Comparison of ENCODE assay signal across 19 cellular contexts in the genomic region with DNA sequence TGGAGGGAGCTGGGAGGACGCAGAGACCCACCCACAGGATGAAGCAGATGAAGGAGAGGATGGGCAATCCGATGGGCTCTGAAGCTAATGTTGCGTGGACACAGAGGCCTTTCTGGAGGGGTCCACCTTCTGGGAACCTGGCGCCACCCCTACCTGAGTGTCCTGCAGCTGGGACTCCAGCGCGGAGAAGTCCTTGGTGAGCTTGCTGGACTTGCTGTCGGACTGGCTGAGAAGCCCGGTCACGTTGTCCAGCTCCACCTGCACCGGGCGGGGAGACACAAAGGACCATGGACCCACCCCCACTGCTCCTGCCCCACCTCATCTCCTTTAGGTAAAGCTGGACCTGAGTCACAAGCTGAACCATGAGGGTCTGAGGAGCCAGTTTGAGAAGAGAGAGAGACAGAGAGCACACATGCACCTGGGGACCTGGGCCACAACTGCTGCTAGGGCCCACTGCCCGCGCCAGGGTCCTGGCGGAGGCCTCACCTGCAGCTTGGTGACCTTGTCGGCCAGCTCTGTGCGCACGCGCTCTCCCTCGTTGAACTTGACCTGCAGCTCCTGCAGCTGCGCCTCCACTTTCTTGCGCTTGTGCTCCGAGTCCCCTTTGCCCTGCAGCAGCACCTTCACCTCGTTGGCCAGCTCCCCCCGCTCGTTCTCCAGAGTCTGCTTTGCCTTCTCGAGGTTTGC. TPM values are rescaled to one million over a fixed set of nuclear protein-coding genes. Genes with fewer than 3 reads are reported as not detected.
DNase-seq lines count a peak whose midpoint lies in the region; ATAC-seq and TF ChIP-seq lines count a peak whose summit lies in the region.
"Had no signal": no experiment of that assay in that cellular context is flagged by ENCODE, and none has a peak within 500 bp of the region (broad histone marks: within the 10 kb centered on the region; RNA-seq: fewer than 3 reads in every experiment).

No MANE protein-coding gene starts in this region.

- no peak overlapping the region for H2AFZ ChIP-seq in OCI-LY7 (ENCODE audit: low read length)
- H2AFZ ChIP-seq: neural progenitor cell had no signal

- H3K4me3 ChIP-seq in OCI-LY7 (ENCODE audit: low read depth, low read length, poor library complexity, severe bottlenecking) (no peak overlapping the region), gastroesophageal sphincter (no peak overlapping the region), BE2C (ENCODE audit: low read depth, low read length) (no peak overlapping the region)
- H3K4me3 ChIP-seq: cardiac muscle cell, neural progenitor cell, suprapubic skin had no signal

- no peak for TF ChIP-seq CTCF in OCI-LY7 (conservative IDR thresholded peaks at IDR 0.05; ENCODE audit: low read length)
- no peak for TF ChIP-seq CTCF in gastroesophageal sphincter (IDR thresholded peaks at IDR 0.05)
- TF ChIP-seq CTCF in BE2C (IDR thresholded peaks at IDR 0.05; ENCODE audit: low read depth, low read length), result no peak

- H3K27me3 ChIP-seq in gastroesophageal sphincter (no peaks in the 10 kb centered on the region), BE2C (no peaks in the 10 kb centered on the region)
- H3K27me3 ChIP-seq: cardiac muscle cell, neural progenitor cell, suprapubic skin had no signal

- peaks cover 63 to 73% of the 10 kb centered on the region in 2 donors for H3K36me3 Mint-ChIP-seq in activated naive CD4-positive, alpha-beta T cell treated with anti-CD3 and anti-CD28 coated beads, Interleukin-2, amount 50 U/mL, for 72 hours
- H3K36me3 Mint-ChIP-seq in stimulated activated memory B cell treated with anti-CD40 and anti-IgM and Interleukin-4, amounts not matched to agents 10 μg/mL and 1 μg/mL and 100 μg/mL, for 72 hours, result peaks cover 76% of the 10 kb centered on the region

- H3K4me1 Mint-ChIP-seq in stimulated activated memory B cell treated with anti-CD40 and anti-IgM and Interleukin-4, amounts not matched to agents 10 μg/mL and 1 μg/mL and 100 μg/mL, for 72 hours, result peaks cover 5% of the 10 kb centered on the region
- H3K4me1 Mint-ChIP-seq: neural progenitor cell had no signal

- H3K27ac Mint-ChIP-seq in activated naive CD4-positive, alpha-beta T cell treated with anti-CD3 and anti-CD28 coated beads, Interleukin-2, amount 50 U/mL, for 72 hours, result peak overlapping the region; percentile 55 to 77
- H3K27ac Mint-ChIP-seq in stimulated activated memory B cell treated with anti-CD40 and anti-IgM and Interleukin-4, amounts not matched to agents 10 μg/mL and 1 μg/mL and 100 μg/mL, for 72 hours, result peak overlapping the region; percentile 24
- H3K27ac Mint-ChIP-seq: activated T-helper 1 cell treated with anti-CD3 and anti-CD28 coated beads, Interleukin-12 subunit alpha, Interleukin-12 subunit beta, Interleukin-2, Interleukin-4 antibody, amounts not matched to agents 30 ng/mL and 10 ng/mL and 1 ng/mL, durations not matched to agents 14 hours and 24 hours and 36 hours; neural progenitor cell had no signal

- H3K9me3 Mint-ChIP-seq in activated naive CD4-positive, alpha-beta T cell treated with anti-CD3 and anti-CD28 coated beads, Interleukin-2, amount 50 U/mL, for 72 hours, result no peaks in the 10 kb centered on the region
- H3K9me3 Mint-ChIP-seq in stimulated activated memory B cell treated with anti-CD40 and anti-IgM and Interleukin-4, amounts not matched to agents 10 μg/mL and 1 μg/mL and 100 μg/mL, for 72 hours, result no peaks in the 10 kb centered on the region
- H3K9me3 Mint-ChIP-seq: activated T-helper 1 cell treated with anti-CD3 and anti-CD28 coated beads, Interleukin-12 subunit alpha, Interleukin-12 subunit beta, Interleukin-2, Interleukin-4 antibody, amounts not matched to agents 30 ng/mL and 10 ng/mL and 1 ng/mL, durations not matched to agents 14 hours and 24 hours and 36 hours had no signal

- TF ChIP-seq EP300 in gastroesophageal sphincter (IDR thresholded peaks at IDR 0.05), result no peak

- H3K27me3 Mint-ChIP-seq in stimulated activated memory B cell treated with anti-CD40 and anti-IgM and Interleukin-4, amounts not matched to agents 10 μg/mL and 1 μg/mL and 100 μg/mL, for 72 hours, result no peaks in the 10 kb centered on the region

- no peaks in the 10 kb centered on the region for H3K9me2 ChIP-seq in OCI-LY7 (ENCODE audit: insufficient read depth, low read length)

- no peak overlapping the region for H3K27ac ChIP-seq in OCI-LY7 (ENCODE audit: low read depth, low read length, poor library complexity, severe bottlenecking)
- peak overlapping the region in 3 of 4 donors; percentile 39 to 84 (median 40) for H3K27ac ChIP-seq in gastroesophageal sphincter
- H3K27ac ChIP-seq: cardiac muscle cell, neural progenitor cell, suprapubic skin had no signal

- BruUV-seq in OCI-LY7 (replicated peaks; lab: Mats Ljungman, UMichigan), result TSS peak; percentile 80

- no peak overlapping the region for H3K4me3 Mint-ChIP-seq in stimulated activated memory B cell treated with anti-CD40 and anti-IgM and Interleukin-4, amounts not matched to agents 10 μg/mL and 1 μg/mL and 100 μg/mL, for 72 hours
- H3K4me3 Mint-ChIP-seq: activated T-helper 1 cell treated with anti-CD3 and anti-CD28 coated beads, Interleukin-12 subunit alpha, Interleukin-12 subunit beta, Interleukin-2, Interleukin-4 antibody, amounts not matched to agents 30 ng/mL and 10 ng/mL and 1 ng/mL, durations not matched to agents 14 hours and 24 hours and 36 hours; neural progenitor cell had no signal

- WGBS in gastroesophageal sphincter (ENCODE audit: low coverage in 1 of 2), 2 donors, result 76 to 100% methylated on average over 5 of the region's 26 CpGs

- CTCF ChIA-PET in OCI-LY7 (lab: Charles Lee; ENCODE audit: unreplicated experiment), result no interaction called here

- H3K79me2 ChIP-seq in OCI-LY7 (ENCODE audit: insufficient read depth, low read depth, low read length), result no peaks in the 10 kb centered on the region

- H4K20me1 ChIP-seq in OCI-LY7 (ENCODE audit: insufficient read depth, low read length), result no peaks in the 10 kb centered on the region

- H3K4me1 ChIP-seq in OCI-LY7 (ENCODE audit: insufficient read depth, low read length, poor library complexity, severe bottlenecking), result no peaks in the 10 kb centered on the region
- H3K4me1 ChIP-seq in gastroesophageal sphincter, result peaks cover 0 to 13% (median 0%) of the 10 kb centered on the region in 3 donors
- H3K4me1 ChIP-seq in BE2C, result no peaks in the 10 kb centered on the region
- H3K4me1 ChIP-seq: neural progenitor cell, suprapubic skin had no signal

- TF ChIP-seq POLR2A in gastroesophageal sphincter (IDR thresholded peaks at IDR 0.05), result no peak

- H3K9me3 ChIP-seq in OCI-LY7 (ENCODE audit: low read length), result no peaks in the 10 kb centered on the region
- no peaks in the 10 kb centered on the region for H3K9me3 ChIP-seq in gastroesophageal sphincter
- H3K9me3 ChIP-seq in BE2C, result no peaks in the 10 kb centered on the region
- H3K9me3 ChIP-seq: suprapubic skin had no signal

- peak in 1 of 2 donors; percentile 5 for ATAC-seq in activated naive CD4-positive, alpha-beta T cell treated with anti-CD3 and anti-CD28 coated beads, Interleukin-2, amount 50 U/mL, for 72 hours
- ATAC-seq in gastroesophageal sphincter (no peak), left lobe of liver (no peak)
- no peak for ATAC-seq in stimulated activated memory B cell treated with anti-CD40 and anti-IgM and Interleukin-4, amounts not matched to agents 10 μg/mL and 1 μg/mL and 100 μg/mL, for 72 hours

- intact Hi-C loops in OCI-LY7 (cut with micrococcal nuclease; ENCODE audit: unreplicated experiment), result no loop called here

- DNase-seq in activated naive CD4-positive, alpha-beta T cell treated with anti-CD3 and anti-CD28 coated beads, Interleukin-2, amount 50 U/mL, for 72 hours (ENCODE audit: low spot score in 2 of 2), result no peak
- no peak for DNase-seq in activated naive CD4-positive, alpha-beta T cell (lab: John Stamatoyannopoulos, UW)
- DNase-seq in OCI-LY7 (ENCODE audit: low spot score) (no peak), NCI-H1436 (lab: John Stamatoyannopoulos, UW) (no peak), left lobe of liver (ENCODE audit: low spot score) (no peak), BE2C (no peak)
- DNase-seq: erythroblast; kidney glomerular epithelial cell; MV-4-11; NCI-H187; NCI-H226; RPMI8226; stimulated activated CD4-positive, alpha-beta T cell treated with anti-CD3 and anti-CD28 coated beads, Interleukin-12 subunit alpha, Interleukin-12 subunit beta, amount 100 ng/mL, for 4 hours had no signal

- POLR2A ChIA-PET in OCI-LY7 (lab: Charles Lee), result no interaction called here

- H3K4me2 ChIP-seq in OCI-LY7 (ENCODE audit: low read length), result no peak overlapping the region
- H3K4me2 ChIP-seq: neural progenitor cell had no signal

- H3K36me3 ChIP-seq in OCI-LY7 (ENCODE audit: insufficient read depth, low read length) (peaks cover 86% of the 10 kb centered on the region), gastroesophageal sphincter (peaks cover 5 to 96% of the 10 kb centered on the region in 2 donors), BE2C (peaks cover 74% of the 10 kb centered on the region)
- H3K36me3 ChIP-seq: neural progenitor cell had no signal

RNA-seq across cellular contexts. Expression of gene APOL1, which starts 40.8 kb away (rescaled TPM):
- 10 to 100 TPM; 27.2 to 40.5 TPM for total RNA-seq in activated naive CD4-positive, alpha-beta T cell treated with anti-CD3 and anti-CD28 coated beads, Interleukin-2, amount 50 U/mL, for 72 hours
- 0.47 and 0.64 TPM in 2 replicates for total RNA-seq in OCI-LY7 (2014; rRNA removed; shearing (Covaris generic))
- total RNA-seq in OCI-LY7 (2022) (0.42 and 0.65 TPM in 2 replicates), gastroesophageal sphincter (10 to 100 TPM in 3 of 4 donors, 1 to 10 TPM in 1; 10.0 to 53.7 (median 26.0) TPM), left lobe of liver (99.8 TPM)
- polyA plus RNA-seq in BE2C (2012; ENCODE audit: insufficient read depth, insufficient read length, low read depth), result not detected
- total RNA-seq: cardiac muscle cell had no signal

RNA-seq across cellular contexts. Expression of gene APOL2, which starts 54.4 kb away (rescaled TPM):
- total RNA-seq in activated naive CD4-positive, alpha-beta T cell treated with anti-CD3 and anti-CD28 coated beads, Interleukin-2, amount 50 U/mL, for 72 hours, result 10 to 100 TPM; 51.3 to 68.6 TPM
- total RNA-seq in OCI-LY7 (2014; rRNA removed; shearing (Covaris generic)), result 11.8 and 14.9 TPM in 2 replicates
- total RNA-seq in OCI-LY7 (2022) (9.1 and 12.4 TPM in 2 replicates), gastroesophageal sphincter (10 to 100 TPM; 29.1 to 40.9 (median 35.0) TPM), left lobe of liver (44.4 TPM)
- polyA plus RNA-seq in BE2C (2012; ENCODE audit: insufficient read depth, insufficient read length, low read depth), result 11.5 TPM

Comparison
In these comparisons a context has a peak if more than half of its experiments do, and no peak if none do; other contexts are left out.
1. RNA of gene APOL1, which starts 40.8 kb away (total RNA-seq): 99.8 TPM in left lobe of liver (single experiment), 27.2 to 40.5 TPM in activated naive CD4-positive, alpha-beta T cell treated with anti-CD3 and anti-CD28 coated beads, Interleukin-2, amount 50 U/mL, for 72 hours and 10.0 to 53.7 TPM in gastroesophageal sphincter; 0.42 to 0.65 TPM in OCI-LY7; every median in the first group is over 4 times any median in the second.